Comparison of ENCODE assay signal across 8 cellular contexts in genomic region chr1:114511048-114511785, GRCh38.
DNase-seq lines count a peak whose midpoint lies in the region; ATAC-seq lines count a peak whose summit lies in the region.

TRIM33 (minus strand) TSS chr1:114511203; CDS start chr1:114511076, 127 bp downstream.

- peak; percentile 75 for ATAC-seq in GM18511 (IDR thresholded peaks at IDR 0.05; ENCODE audit: unreplicated experiment)
- peak; percentile 76 for ATAC-seq in HG02981 (IDR thresholded peaks at IDR 0.05; ENCODE audit: unreplicated experiment)

- DNase-seq in NCI-H2029 (lab: John Stamatoyannopoulos, UW) (peak; percentile 76), T1000 (lab: John Stamatoyannopoulos, UW) (peak; percentile 86), astrocyte of the hippocampus (ENCODE audit: low read depth, low spot score) (peak; percentile 99), hippocampal formation (lab: John Stamatoyannopoulos, UW) (peak; percentile 83 to 90), retina (peak; percentile 98), OCI-M2 (lab: John Stamatoyannopoulos, UW; ENCODE audit: unreplicated experiment) (no peak)
